Comparison of ENCODE assay signal across 1 cellular context in genomic region chr7:150342119-150342405, GRCh38.
TF ChIP-seq lines count a peak whose summit lies in the region.

No MANE protein-coding gene starts in this region.

TF ChIP-seq in HepG2, 621 proteins besides CTCF, POLR2A, EP300 and RAD21:
- no peak for TF ChIP-seq ZNF724P (CRISPR knock-in tag; IDR thresholded peaks at IDR 0.05; ENCODE audit: borderline replicate concordance)
- 0 out of 2 replicates have a peak, but pooled peaks have one; percentile 5 for TF ChIP-seq ZBTB26 (CRISPR knock-in tag; IDR thresholded peaks at IDR 0.05; ENCODE audit: borderline replicate concordance)
- no peak for TF ChIP-seq ZNF770 (CRISPR knock-in tag; IDR thresholded peaks at IDR 0.05)
- 0 out of 2 replicates have a peak, but pooled peaks have one; percentile 6 for TF ChIP-seq ZNF784 (CRISPR knock-in tag; IDR thresholded peaks at IDR 0.05; ENCODE audit: borderline replicate concordance)
- 0 out of 2 replicates have a peak, but pooled peaks have one; percentile 51 for TF ChIP-seq ZFP90 (CRISPR knock-in tag; IDR thresholded peaks at IDR 0.05; ENCODE audit: borderline replicate concordance)
- TF ChIP-seq ZNF572 (CRISPR knock-in tag; IDR thresholded peaks at IDR 0.05) = 0 out of 2 replicates have a peak, but pooled peaks have one; percentile 73
- TF ChIP-seq RNF2 (conservative IDR thresholded peaks at IDR 0.05; ENCODE audit: low read depth) = 0 out of 2 replicates have a peak, but pooled peaks have one; percentile 1
- peak; percentile 84 for TF ChIP-seq ZNF263 (CRISPR knock-in tag; IDR thresholded peaks at IDR 0.05)
- TF ChIP-seq PBX2 (CRISPR knock-in tag; IDR thresholded peaks at IDR 0.05) = peak; percentile 40; the same call in 1 of the 2 replicates
